ENCODE assay signal across 10 cellular contexts in genomic region chr11:134207538-134208239, GRCh38. TPM values are rescaled to one million over a fixed set of nuclear protein-coding genes. Genes with fewer than 3 reads are reported as not detected.
DNase-seq lines count a peak whose midpoint lies in the region; ATAC-seq, FAIRE-seq and TF ChIP-seq lines count a peak whose summit lies in the region.
"Had no signal": no experiment of that assay in that cellular context is flagged by ENCODE, and none has a peak within 500 bp of the region (broad histone marks: within the 10 kb centered on the region; RNA-seq: fewer than 3 reads in every experiment).

No MANE protein-coding gene starts in this region.

- H3K36me3 Mint-ChIP-seq in astrocyte (ENCODE audit: low read depth, unreplicated experiment) = peaks cover 8% of the 10 kb centered on the region
- H3K36me3 Mint-ChIP-seq in stimulated activated naive B cell treated with anti-CD40 and anti-IgM and Interleukin-4, amounts not matched to agents 10 μg/mL and 1 μg/mL and 100 μg/mL, for 72 hours = peaks cover 31 to 65% of the 10 kb centered on the region in 2 donors

- H3K9ac ChIP-seq in astrocyte (ENCODE audit: low read length) = no peak overlapping the region

- H3K27ac ChIP-seq in astrocyte (ENCODE audit: low read depth, low read length) (no peak overlapping the region), right lobe of liver (no peak overlapping the region)

- H3K4me3 Mint-ChIP-seq in astrocyte (ENCODE audit: unreplicated experiment) = no peak overlapping the region
- no peak overlapping the region for H3K4me3 Mint-ChIP-seq in stimulated activated naive B cell treated with anti-CD40 and anti-IgM and Interleukin-4, amounts not matched to agents 10 μg/mL and 1 μg/mL and 100 μg/mL, for 72 hours

- no peaks in the 10 kb centered on the region for H3K4me1 Mint-ChIP-seq in astrocyte (ENCODE audit: low read depth, unreplicated experiment)
- peaks cover 4 to 6% of the 10 kb centered on the region in 2 donors for H3K4me1 Mint-ChIP-seq in stimulated activated naive B cell treated with anti-CD40 and anti-IgM and Interleukin-4, amounts not matched to agents 10 μg/mL and 1 μg/mL and 100 μg/mL, for 72 hours

- H2AFZ ChIP-seq in astrocyte (ENCODE audit: low read depth, low read length) = no peak overlapping the region

- peak; percentile 39 for TF ChIP-seq CTCF in astrocyte (IDR thresholded peaks at IDR 0.05; ENCODE audit: insufficient read depth, low read depth, low read length)
- peak; percentile 65 to 81 (median 78) for TF ChIP-seq CTCF in right lobe of liver (IDR thresholded peaks at IDR 0.05)

- peaks cover 26% of the 10 kb centered on the region for H3K36me3 ChIP-seq in astrocyte (ENCODE audit: insufficient read depth, low read length)
- peaks cover 0 to 66% (median 25%) of the 10 kb centered on the region in 4 donors for H3K36me3 ChIP-seq in right lobe of liver

- DNase-seq in DMS 273 (lab: John Stamatoyannopoulos, UW; ENCODE audit: unreplicated experiment) = peak; percentile 47
- no peak for DNase-seq in DMS 273 treated with DMSO at 0.1 percent for 48 hours (lab: John Stamatoyannopoulos, UW)
- no peak for DNase-seq in astrocyte (ENCODE audit: low read depth)
- peak in 2 of 3 donors; percentile 51 to 54 for DNase-seq in right lobe of liver
- peak; percentile 35 for DNase-seq in stimulated activated naive B cell treated with anti-CD40 and anti-IgM and Interleukin-4, amounts not matched to agents 10 μg/mL and 1 μg/mL and 100 μg/mL, for 72 hours

- no peaks in the 10 kb centered on the region for H3K9me3 Mint-ChIP-seq in astrocyte (ENCODE audit: unreplicated experiment)
- H3K9me3 Mint-ChIP-seq in stimulated activated naive B cell treated with anti-CD40 and anti-IgM and Interleukin-4, amounts not matched to agents 10 μg/mL and 1 μg/mL and 100 μg/mL, for 72 hours = no peaks in the 10 kb centered on the region
- H3K9me3 Mint-ChIP-seq: activated naive CD4-positive, alpha-beta T cell treated with anti-CD3 and anti-CD28 coated beads, Interleukin-2, amount 50 U/mL, for 72 hours had no signal

- no peak for TF ChIP-seq POLR2A in right lobe of liver (IDR thresholded peaks at IDR 0.05)

- no peak for FAIRE-seq in astrocyte (lab: Jason Lieb, UNC)
- FAIRE-seq: A204.1 had no signal

- WGBS in right lobe of liver (ENCODE audit: insufficient coverage, low coverage, low lambda C conversion rate, missing lambda C conversion rate) = 66% methylated on average over 11 of the region's 16 CpGs

- no peaks in the 10 kb centered on the region for H3K27me3 Mint-ChIP-seq in astrocyte (ENCODE audit: low read depth, unreplicated experiment)
- H3K27me3 Mint-ChIP-seq in stimulated activated naive B cell treated with anti-CD40 and anti-IgM and Interleukin-4, amounts not matched to agents 10 μg/mL and 1 μg/mL and 100 μg/mL, for 72 hours = no peaks in the 10 kb centered on the region

- H3K27me3 ChIP-seq in astrocyte (ENCODE audit: insufficient read depth, low read length) = no peaks in the 10 kb centered on the region
- no peaks in the 10 kb centered on the region for H3K27me3 ChIP-seq in right lobe of liver

- H3K9me3 ChIP-seq in astrocyte (ENCODE audit: insufficient read depth, low read depth, low read length) (no peaks in the 10 kb centered on the region), right lobe of liver (no peaks in the 10 kb centered on the region)

- H4K20me1 ChIP-seq in astrocyte (ENCODE audit: insufficient read depth, low read length) = no peaks in the 10 kb centered on the region

- H3K27ac Mint-ChIP-seq in astrocyte (ENCODE audit: unreplicated experiment) = no peak overlapping the region
- H3K27ac Mint-ChIP-seq in stimulated activated naive B cell treated with anti-CD40 and anti-IgM and Interleukin-4, amounts not matched to agents 10 μg/mL and 1 μg/mL and 100 μg/mL, for 72 hours = no peak overlapping the region

- no peaks in the 10 kb centered on the region for H3K4me1 ChIP-seq in astrocyte (ENCODE audit: insufficient read depth, low read length)
- no peaks in the 10 kb centered on the region for H3K4me1 ChIP-seq in right lobe of liver

- H3K4me3 ChIP-seq in astrocyte (ENCODE audit: insufficient read depth, low read depth, low read length) (no peak overlapping the region), right lobe of liver (no peak overlapping the region)

- peaks cover 12% of the 10 kb centered on the region for H3K79me2 ChIP-seq in astrocyte (ENCODE audit: insufficient read depth, low read length)

- no peak overlapping the region for H3K4me2 ChIP-seq in astrocyte (ENCODE audit: low read length)

- ATAC-seq in SK-N-SH treated with all-trans-retinoic acid at 6 μM for 48 hours (peak; percentile 63; the same call in 2 of the 3 replicates), right lobe of liver (peak in 2 of 4 donors; percentile 51 to 57), HG03108 (IDR thresholded peaks at IDR 0.05; ENCODE audit: unreplicated experiment) (no peak), HG02642 (IDR thresholded peaks at IDR 0.05; ENCODE audit: poor library complexity, unreplicated experiment) (no peak)
- peak in 1 of 2 donors; percentile 33 for ATAC-seq in stimulated activated naive B cell treated with anti-CD40 and anti-IgM and Interleukin-4, amounts not matched to agents 10 μg/mL and 1 μg/mL and 100 μg/mL, for 72 hours (replicated peaks)

- intact Hi-C loops in right lobe of liver (cut with DNase I) = no loop called here

TF ChIP-seq in SK-N-SH treated with all-trans-retinoic acid at 6 μM for 48 hours, 23 proteins besides CTCF, POLR2A, EP300 and RAD21 (continues in another document):
- TF ChIP-seq CSDC2 (CRISPR knock-in tag; IDR thresholded peaks at IDR 0.05) (no peak), ZNF565 (CRISPR knock-in tag; conservative IDR thresholded peaks at IDR 0.05; ENCODE audit: low read depth) (no peak), PATZ1 (CRISPR knock-in tag; IDR thresholded peaks at IDR 0.05; ENCODE audit: borderline replicate concordance) (no peak), ZFP3 (CRISPR knock-in tag; IDR thresholded peaks at IDR 0.05) (no peak), OSR1 (CRISPR knock-in tag; IDR thresholded peaks at IDR 0.05) (no peak), CREB5 (CRISPR knock-in tag; IDR thresholded peaks at IDR 0.05; ENCODE audit: low read depth) (no peak), TCF4 (CRISPR knock-in tag; IDR thresholded peaks at IDR 0.05; ENCODE audit: borderline replicate concordance) (no peak), ARNTL (CRISPR knock-in tag; IDR thresholded peaks at IDR 0.05; ENCODE audit: borderline replicate concordance, low read depth) (no peak), ESRRG (CRISPR knock-in tag; IDR thresholded peaks at IDR 0.05) (no peak), SNAI2 (CRISPR knock-in tag; IDR thresholded peaks at IDR 0.05) (no peak), ZC3H10 (CRISPR knock-in tag; IDR thresholded peaks at IDR 0.05) (no peak), CSRNP3 (CRISPR knock-in tag; IDR thresholded peaks at IDR 0.05) (no peak), RARB (CRISPR knock-in tag; IDR thresholded peaks at IDR 0.05) (no peak)

RNA-seq across cellular contexts. Expression of gene NCAPD3, which starts 16.1 kb away (rescaled TPM):
- total RNA-seq in astrocyte (17.0 and 18.5 TPM in 2 replicates), right lobe of liver (10 to 100 TPM; 11.9 to 21.8 (median 15.5) TPM)

RNA-seq across cellular contexts. Expression of gene VPS26B, which starts 16.8 kb away (rescaled TPM):
- 46.6 and 47.8 TPM in 2 replicates for total RNA-seq in astrocyte
- 10 to 100 TPM; 22.6 to 33.7 (median 30.0) TPM for total RNA-seq in right lobe of liver

RNA-seq across cellular contexts. Expression of gene THYN1, which starts 45.5 kb away (rescaled TPM):
- total RNA-seq in astrocyte (30.5 and 31.6 TPM in 2 replicates), right lobe of liver (10 to 100 TPM; 11.7 to 39.2 (median 20.6) TPM)

RNA-seq across cellular contexts. Expression of gene ACAD8, which starts 45.7 kb away (rescaled TPM):
- 15.2 and 15.8 TPM in 2 replicates for total RNA-seq in astrocyte
- total RNA-seq in right lobe of liver = 10 to 100 TPM; 19.1 to 28.3 (median 24.4) TPM

Comparison
In these comparisons a context has a peak if more than half of its experiments do, and no peak if none do; other contexts are left out.
1. DNase-seq: peak in DMS 273 (single experiment), right lobe of liver (2 of 3) and stimulated activated naive B cell treated with anti-CD40 and anti-IgM and Interleukin-4, amounts not matched to agents 10 μg/mL and 1 μg/mL and 100 μg/mL, for 72 hours (single experiment); none in DMS 273 treated with DMSO at 0.1 percent for 48 hours (single experiment) and astrocyte (single experiment).